ENCODE assay signal across 41 cellular contexts in genomic region chr9:118612201-118612600, GRCh38.
"Had no signal": no experiment of that assay in that cellular context is flagged by ENCODE, and none has a peak within 500 bp of the region (broad histone marks: within the 10 kb centered on the region; RNA-seq: fewer than 3 reads in every experiment).

No MANE protein-coding gene starts in this region.

- H3K4me3 ChIP-seq: adrenal gland, ascending aorta, body of pancreas, breast epithelium, cardiac muscle cell had no signal

- FAIRE-seq: astrocyte, bronchial epithelial cell had no signal

- H3K4me3 Mint-ChIP-seq: activated naive CD4-positive, alpha-beta T cell treated with anti-CD3 and anti-CD28 coated beads for 36 hours; activated naive CD4-positive, alpha-beta T cell treated with anti-CD3 and anti-CD28 coated beads, Interleukin-2, amount 10 ng/mL, durations not matched to agents 7 days and 5 days; activated naive CD4-positive, alpha-beta T cell treated with anti-CD3 and anti-CD28 coated beads, Interleukin-2, amount 50 U/mL, for 24 hours; activated naive CD8-positive, alpha-beta T cell; activated naive CD8-positive, alpha-beta T cell treated with anti-CD3 and anti-CD28 coated beads for 36 hours; activated naive CD8-positive, alpha-beta T cell treated with anti-CD3 and anti-CD28 coated beads, Interleukin-2, amount 10 ng/mL, durations not matched to agents 7 days and 5 days; activated naive CD8-positive, alpha-beta T cell treated with anti-CD3 and anti-CD28 coated beads, Interleukin-2, amount 50 U/mL, for 24 hours; activated T-cell treated with anti-CD3 and anti-CD28 coated beads, Interleukin-2, amount 50 U/mL, for 24 hours; activated T-cell treated with anti-CD3 and anti-CD28 coated beads, Interleukin-2, amount 50 U/mL, for 4 hours; activated T-cell treated with anti-CD3 and anti-CD28 coated beads, Interleukin-2, amount 50 U/mL, for 72 hours; activated T-helper 1 cell treated with anti-CD3 and anti-CD28 coated beads, Interleukin-12 subunit alpha, Interleukin-12 subunit beta, Interleukin-2, Interleukin-4 antibody, amounts not matched to agents 30 ng/mL and 10 ng/mL and 1 ng/mL, durations not matched to agents 14 hours and 24 hours and 36 hours; activated T-helper 17 cell treated with anti-CD3 and anti-CD28 coated beads, Interleukin-2, amount 50 U/mL, for 72 hours; brain; central memory CD8-positive, alpha-beta T cell had no signal

- H3K9me3 Mint-ChIP-seq: activated naive CD8-positive, alpha-beta T cell treated with anti-CD3 and anti-CD28 coated beads, Interleukin-2, amount 10 ng/mL, durations not matched to agents 7 days and 5 days; activated naive CD8-positive, alpha-beta T cell treated with anti-CD3 and anti-CD28 coated beads, Interleukin-2, amount 50 U/mL, for 24 hours had no signal

- H3K27me3 Mint-ChIP-seq: activated naive CD4-positive, alpha-beta T cell treated with anti-CD3 and anti-CD28 coated beads, Interleukin-2, amount 10 ng/mL, durations not matched to agents 7 days and 5 days; activated naive CD4-positive, alpha-beta T cell treated with anti-CD3 and anti-CD28 coated beads, Interleukin-2, amount 50 U/mL, for 24 hours; activated naive CD8-positive, alpha-beta T cell; activated naive CD8-positive, alpha-beta T cell treated with anti-CD3 and anti-CD28 coated beads for 36 hours; activated naive CD8-positive, alpha-beta T cell treated with anti-CD3 and anti-CD28 coated beads, Interleukin-2, amount 10 ng/mL, durations not matched to agents 7 days and 5 days; activated naive CD8-positive, alpha-beta T cell treated with anti-CD3 and anti-CD28 coated beads, Interleukin-2, amount 50 U/mL, for 24 hours; activated T-cell treated with anti-CD3 and anti-CD28 coated beads, Interleukin-2, amount 50 U/mL, for 24 hours; activated T-helper 17 cell treated with anti-CD3 and anti-CD28 coated beads, Interleukin-2, amount 50 U/mL, for 72 hours; brain; central memory CD8-positive, alpha-beta T cell had no signal

- H3K9me3 ChIP-seq: adrenal gland, ascending aorta, body of pancreas, breast epithelium had no signal

- DNase-seq: activated effector memory CD4-positive, alpha-beta T cell treated with anti-CD3 and anti-CD28 coated beads, Interleukin-2, amount 50 U/mL, for 16 hours; activated effector memory CD4-positive, alpha-beta T cell treated with Interleukin-2 at 50 U/mL for 16 hours; activated gamma-delta T cell; activated gamma-delta T cell treated with Interleukin-2 at 50 U/mL for 16 hours; activated naive CD4-positive, alpha-beta T cell; activated naive CD4-positive, alpha-beta T cell treated with anti-CD3 and anti-CD28 coated beads for 36 hours; activated naive CD4-positive, alpha-beta T cell treated with anti-CD3 and anti-CD28 coated beads, Interleukin-2, amount 10 ng/mL, durations not matched to agents 7 days and 5 days; activated naive CD4-positive, alpha-beta T cell treated with anti-CD3 and anti-CD28 coated beads, Interleukin-2, amount 50 U/mL, for 16 hours; activated naive CD4-positive, alpha-beta T cell treated with Interleukin-2 at 50 U/mL for 16 hours; activated naive CD8-positive, alpha-beta T cell treated with anti-CD3 and anti-CD28 coated beads for 36 hours; activated naive CD8-positive, alpha-beta T cell treated with anti-CD3 and anti-CD28 coated beads, Interleukin-2, amount 10 ng/mL, durations not matched to agents 7 days and 5 days; activated naive CD8-positive, alpha-beta T cell treated with anti-CD3 and anti-CD28 coated beads, Interleukin-2, amount 50 U/mL, for 24 hours; activated T-cell treated with anti-CD3 and anti-CD28 coated beads for 4 hours; activated T-cell treated with anti-CD3 and anti-CD28 coated beads, Interleukin-2, amount 50 U/mL, for 1 hour; activated T-cell treated with anti-CD3 and anti-CD28 coated beads, Interleukin-2, amount 50 U/mL, for 24 hours; activated T-cell treated with anti-CD3 and anti-CD28 coated beads, Interleukin-2, amount 50 U/mL, for 4 hours; activated T-cell treated with anti-CD3 and anti-CD28 coated beads, Interleukin-2, amount 50 U/mL, for 48 hours; activated T-cell treated with anti-CD3 and anti-CD28 coated beads, Interleukin-2, amount 50 U/mL, for 72 hours; adrenal gland; amniotic stem cell; amygdala; anterior cingulate cortex; aorta; body of pancreas; brain microvascular endothelial cell; caudate nucleus; central memory CD4-positive, alpha-beta T cell; cerebellar nuclear complex had no signal

- H3K27ac ChIP-seq: adrenal gland, ascending aorta, body of pancreas, brain microvascular endothelial cell, breast epithelium, cardiac muscle cell had no signal

- H3K4me1 Mint-ChIP-seq: activated naive CD4-positive, alpha-beta T cell treated with anti-CD3 and anti-CD28 coated beads, Interleukin-2, amount 10 ng/mL, durations not matched to agents 7 days and 5 days; activated naive CD4-positive, alpha-beta T cell treated with anti-CD3 and anti-CD28 coated beads, Interleukin-2, amount 50 U/mL, for 24 hours; activated naive CD8-positive, alpha-beta T cell treated with anti-CD3 and anti-CD28 coated beads for 36 hours; activated naive CD8-positive, alpha-beta T cell treated with anti-CD3 and anti-CD28 coated beads, Interleukin-2, amount 10 ng/mL, durations not matched to agents 7 days and 5 days; activated naive CD8-positive, alpha-beta T cell treated with anti-CD3 and anti-CD28 coated beads, Interleukin-2, amount 50 U/mL, for 24 hours; activated T-helper 17 cell treated with anti-CD3 and anti-CD28 coated beads, Interleukin-2, amount 50 U/mL, for 72 hours; central memory CD8-positive, alpha-beta T cell had no signal

- H3K27ac Mint-ChIP-seq: activated naive CD4-positive, alpha-beta T cell treated with anti-CD3 and anti-CD28 coated beads for 36 hours; activated naive CD4-positive, alpha-beta T cell treated with anti-CD3 and anti-CD28 coated beads, Interleukin-2, amount 10 ng/mL, durations not matched to agents 7 days and 5 days; activated naive CD4-positive, alpha-beta T cell treated with anti-CD3 and anti-CD28 coated beads, Interleukin-2, amount 50 U/mL, for 24 hours; activated naive CD4-positive, alpha-beta T cell treated with anti-CD3 and anti-CD28 coated beads, Interleukin-2, amount 50 U/mL, for 72 hours; activated naive CD8-positive, alpha-beta T cell; activated naive CD8-positive, alpha-beta T cell treated with anti-CD3 and anti-CD28 coated beads for 36 hours; activated naive CD8-positive, alpha-beta T cell treated with anti-CD3 and anti-CD28 coated beads, Interleukin-2, amount 10 ng/mL, durations not matched to agents 7 days and 5 days; activated naive CD8-positive, alpha-beta T cell treated with anti-CD3 and anti-CD28 coated beads, Interleukin-2, amount 50 U/mL, for 24 hours; activated T-cell treated with anti-CD3 and anti-CD28 coated beads, Interleukin-2, amount 50 U/mL, for 24 hours; activated T-cell treated with anti-CD3 and anti-CD28 coated beads, Interleukin-2, amount 50 U/mL, for 72 hours; activated T-helper 1 cell treated with anti-CD3 and anti-CD28 coated beads, Interleukin-12 subunit alpha, Interleukin-12 subunit beta, Interleukin-2, Interleukin-4 antibody, amounts not matched to agents 30 ng/mL and 10 ng/mL and 1 ng/mL, durations not matched to agents 14 hours and 24 hours and 36 hours; activated T-helper 17 cell treated with anti-CD3 and anti-CD28 coated beads, Interleukin-2, amount 50 U/mL, for 72 hours; activated T-helper 2 cell treated with anti-CD3 and anti-CD28 coated beads, Interferon-gamma antibody, Interleukin-2, Interleukin-4, amounts not matched to agents 10 μg/mL and 5 μg/mL and 100 μg/mL, durations not matched to agents 14 hours and 24 hours and 36 hours; brain had no signal

- H3K27me3 ChIP-seq: adrenal gland, ascending aorta, body of pancreas, brain microvascular endothelial cell, breast epithelium, cardiac muscle cell had no signal

- H3K36me3 ChIP-seq: adrenal gland, ascending aorta, brain microvascular endothelial cell, breast epithelium, cardiac muscle cell had no signal

- H3K36me3 Mint-ChIP-seq: activated naive CD4-positive, alpha-beta T cell treated with anti-CD3 and anti-CD28 coated beads, Interleukin-2, amount 10 ng/mL, durations not matched to agents 7 days and 5 days; activated naive CD4-positive, alpha-beta T cell treated with anti-CD3 and anti-CD28 coated beads, Interleukin-2, amount 50 U/mL, for 24 hours; activated naive CD8-positive, alpha-beta T cell; activated naive CD8-positive, alpha-beta T cell treated with anti-CD3 and anti-CD28 coated beads for 36 hours; activated naive CD8-positive, alpha-beta T cell treated with anti-CD3 and anti-CD28 coated beads, Interleukin-2, amount 10 ng/mL, durations not matched to agents 7 days and 5 days had no signal

- H3K4me1 ChIP-seq: adrenal gland, ascending aorta, body of pancreas, breast epithelium had no signal
